16 cellular contexts compared by ENCODE assay signal in the genomic region with DNA sequence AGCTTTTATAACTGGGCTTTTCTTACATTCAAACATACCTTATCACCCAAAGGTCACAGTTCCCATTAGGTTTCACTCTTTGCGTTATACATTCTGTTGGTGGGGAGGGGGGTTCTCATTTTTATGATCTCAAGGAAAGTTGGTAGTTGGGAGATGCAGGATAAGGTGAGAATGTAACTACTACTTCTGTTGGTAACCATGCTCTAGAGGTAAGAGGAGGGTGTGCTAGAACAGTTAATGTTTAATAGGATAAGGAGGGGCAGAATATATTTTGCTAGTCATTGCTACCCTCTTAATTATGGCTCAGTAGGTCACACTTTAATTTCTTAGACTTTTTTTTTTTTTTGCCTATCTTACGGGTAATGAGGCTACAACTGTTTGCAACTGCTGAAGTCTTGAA. TPM values are rescaled to one million over a fixed set of nuclear protein-coding genes. Genes with fewer than 3 reads are reported as not detected.
DNase-seq lines count a peak whose midpoint lies in the region; ATAC-seq and FAIRE-seq lines count a peak whose summit lies in the region.
"Had no signal": no experiment of that assay in that cellular context is flagged by ENCODE, and none has a peak within 500 bp of the region (broad histone marks: within the 10 kb centered on the region; RNA-seq: fewer than 3 reads in every experiment).

No MANE protein-coding gene starts in this region.

- H3K27me3 ChIP-seq in iPS-20b (ENCODE audit: insufficient read depth, low read length) (no peaks in the 10 kb centered on the region), small intestine (ENCODE audit: control insufficient read depth in 2 of 2, insufficient read depth in 2 of 2, low read length in 2 of 2) (no peaks in the 10 kb centered on the region)
- H3K27me3 ChIP-seq: gastrocnemius medialis had no signal

- H3K4me1 ChIP-seq in iPS-20b (ENCODE audit: insufficient read depth, low read length) (peaks cover 13% of the 10 kb centered on the region), small intestine (ENCODE audit: control insufficient read depth in 2 of 2, insufficient read depth in 1 of 2, low read depth in 1 of 2, low read length in 1 of 2) (peaks cover 6 to 25% of the 10 kb centered on the region in 2 donors)

- DNase-seq in activated CD4-positive, alpha-beta T cell treated with anti-CD3 and anti-CD28 coated beads, Interleukin-2, amount 10 ng/mL, durations not matched to agents 24 days and 14 days: no peak
- DNase-seq in activated CD4-positive, alpha-beta T cell treated with anti-CD3 and anti-CD28 coated beads for 4 hours: no peak
- DNase-seq in activated CD4-positive, alpha-beta memory T cell treated with anti-CD3 and anti-CD28 coated beads for 36 hours: no peak
- DNase-seq in small intestine (peak; percentile 64), GDM1 (lab: John Stamatoyannopoulos, UW) (no peak)
- DNase-seq: gastrocnemius medialis; NCI-H1048; NCI-H345; stimulated activated CD4-positive, alpha-beta T cell treated with anti-CD3 and anti-CD28 coated beads, Interleukin-12 subunit alpha, Interleukin-12 subunit beta, amount 100 ng/mL, for 4 hours; T-helper 17 cell had no signal

- H3K4me3 ChIP-seq in iPS-20b (ENCODE audit: low read length) (no peak overlapping the region), small intestine (ENCODE audit: low read depth in 1 of 2, low read length in 2 of 2) (no peak overlapping the region)
- H3K4me3 ChIP-seq: gastrocnemius medialis had no signal

- ATAC-seq in GM18907 (IDR thresholded peaks at IDR 0.05; ENCODE audit: unreplicated experiment) (no peak), HG03432 (IDR thresholded peaks at IDR 0.05; ENCODE audit: unreplicated experiment) (no peak)
- ATAC-seq: gastrocnemius medialis, T-helper 17 cell had no signal

- H3K27me3 Mint-ChIP-seq in activated CD4-positive, alpha-beta T cell treated with anti-CD3 and anti-CD28 coated beads, Interleukin-2, amount 10 ng/mL, durations not matched to agents 24 days and 14 days: no peaks in the 10 kb centered on the region
- no peaks in the 10 kb centered on the region for H3K27me3 Mint-ChIP-seq in activated CD4-positive, alpha-beta memory T cell treated with anti-CD3 and anti-CD28 coated beads for 36 hours
- H3K27me3 Mint-ChIP-seq: T-helper 17 cell had no signal

- CTCF ChIA-PET in activated CD4-positive, alpha-beta memory T cell treated with anti-CD3 and anti-CD28 coated beads for 36 hours (lab: Charles Lee): interaction anchor here (1.0 to 1.2 kb wide), 2 partner anchors 115 to 116 kb away, joined by 3 to 4 read pairs; no protein-coding TSS in a partner anchor

- H3K9me3 ChIP-seq in iPS-20b (ENCODE audit: insufficient read depth, low read depth, low read length) (no peaks in the 10 kb centered on the region), small intestine (ENCODE audit: control insufficient read depth, low read depth) (no peaks in the 10 kb centered on the region)
- H3K9me3 ChIP-seq: gastrocnemius medialis had no signal

- POLR2A ChIA-PET in activated CD4-positive, alpha-beta memory T cell treated with anti-CD3 and anti-CD28 coated beads for 36 hours (lab: Charles Lee): interaction anchor here (4.0 kb wide), 1 partner anchor 10 kb away, joined by 26 read pairs; a partner anchor contains a TSS

- WGBS in small intestine, 3 donors: 13 to 57% (median 41%) methylated on average over 2 of the region's 2 CpGs

- peak overlapping the region; percentile 16 for H3K27ac Mint-ChIP-seq in activated CD4-positive, alpha-beta T cell treated with anti-CD3 and anti-CD28 coated beads, Interleukin-2, amount 10 ng/mL, durations not matched to agents 24 days and 14 days
- peak overlapping the region; percentile 60 for H3K27ac Mint-ChIP-seq in activated CD4-positive, alpha-beta memory T cell treated with anti-CD3 and anti-CD28 coated beads for 36 hours
- H3K27ac Mint-ChIP-seq: T-helper 17 cell had no signal

- intact Hi-C loops in activated CD4-positive, alpha-beta T cell treated with anti-CD3 and anti-CD28 coated beads, Interleukin-2, amount 10 ng/mL, durations not matched to agents 24 days and 14 days (cut with micrococcal nuclease): no loop called here
- intact Hi-C loops in activated CD4-positive, alpha-beta memory T cell treated with anti-CD3 and anti-CD28 coated beads for 36 hours (cut with micrococcal nuclease): no loop called here

- H3K36me3 ChIP-seq in iPS-20b (ENCODE audit: insufficient read depth, low read depth, low read length) (peaks cover 82% of the 10 kb centered on the region), small intestine (ENCODE audit: control insufficient read depth in 2 of 2, insufficient read depth in 2 of 2, low read length in 2 of 2) (peaks cover 3 to 10% of the 10 kb centered on the region in 2 donors)

- peaks cover 68% of the 10 kb centered on the region for H3K36me3 Mint-ChIP-seq in activated CD4-positive, alpha-beta T cell treated with anti-CD3 and anti-CD28 coated beads, Interleukin-2, amount 10 ng/mL, durations not matched to agents 24 days and 14 days (ENCODE audit: low read depth)
- H3K36me3 Mint-ChIP-seq in activated CD4-positive, alpha-beta memory T cell treated with anti-CD3 and anti-CD28 coated beads for 36 hours: peaks cover 60% of the 10 kb centered on the region

- no peaks in the 10 kb centered on the region for H3K9me3 Mint-ChIP-seq in activated CD4-positive, alpha-beta T cell treated with anti-CD3 and anti-CD28 coated beads, Interleukin-2, amount 10 ng/mL, durations not matched to agents 24 days and 14 days
- H3K9me3 Mint-ChIP-seq in activated CD4-positive, alpha-beta memory T cell treated with anti-CD3 and anti-CD28 coated beads for 36 hours: no peaks in the 10 kb centered on the region

- H3K4me1 Mint-ChIP-seq in activated CD4-positive, alpha-beta T cell treated with anti-CD3 and anti-CD28 coated beads, Interleukin-2, amount 10 ng/mL, durations not matched to agents 24 days and 14 days: peaks cover 55% of the 10 kb centered on the region
- H3K4me1 Mint-ChIP-seq in activated CD4-positive, alpha-beta memory T cell treated with anti-CD3 and anti-CD28 coated beads for 36 hours (ENCODE audit: low read depth): peaks cover 63% of the 10 kb centered on the region

- H3K27ac ChIP-seq in iPS-20b (ENCODE audit: low read length): no peak overlapping the region
- H3K27ac ChIP-seq in small intestine (ENCODE audit: low read depth in 1 of 2, low read length in 1 of 2): peak overlapping the region; percentile 82 to 93
- H3K27ac ChIP-seq: gastrocnemius medialis, HL-60 had no signal

- H3K4me3 Mint-ChIP-seq in activated CD4-positive, alpha-beta T cell treated with anti-CD3 and anti-CD28 coated beads, Interleukin-2, amount 10 ng/mL, durations not matched to agents 24 days and 14 days: no peak overlapping the region
- H3K4me3 Mint-ChIP-seq in activated CD4-positive, alpha-beta memory T cell treated with anti-CD3 and anti-CD28 coated beads for 36 hours: no peak overlapping the region

- no peak for FAIRE-seq in small intestine (lab: Jason Lieb, UNC)

- peak overlapping the region; percentile 12; the same call in 1 of the 2 replicates for H3K9ac ChIP-seq in iPS-20b (ENCODE audit: low read depth, low read length)

RNA-seq across cellular contexts. Expression of a gene that starts 10.7 kb away (rescaled TPM):
- total RNA-seq in activated CD4-positive, alpha-beta T cell treated with anti-CD3 and anti-CD28 coated beads, Interleukin-2, amount 10 ng/mL, durations not matched to agents 24 days and 14 days: 861 and 867 TPM in 2 replicates
- total RNA-seq in activated CD4-positive, alpha-beta memory T cell treated with anti-CD3 and anti-CD28 coated beads for 36 hours: 1,000 to 10,000 TPM; 1,101 to 1,134 TPM
- polyA plus RNA-seq in small intestine: 100 to 1,000 TPM; 509 to 779 (median 604) TPM

RNA-seq across cellular contexts. Expression of a gene that starts 34.7 kb away (rescaled TPM):
- total RNA-seq in activated CD4-positive, alpha-beta T cell treated with anti-CD3 and anti-CD28 coated beads, Interleukin-2, amount 10 ng/mL, durations not matched to agents 24 days and 14 days: 88.4 and 92.9 TPM in 2 replicates
- total RNA-seq in activated CD4-positive, alpha-beta memory T cell treated with anti-CD3 and anti-CD28 coated beads for 36 hours: 10 to 100 TPM; 91.0 to 94.0 TPM
- polyA plus RNA-seq in small intestine: 10 to 100 TPM; 24.9 to 79.1 (median 30.9) TPM

RNA-seq across cellular contexts. Expression of a gene that starts 47.1 kb away (rescaled TPM):
- not detected in 2 replicates for total RNA-seq in activated CD4-positive, alpha-beta T cell treated with anti-CD3 and anti-CD28 coated beads, Interleukin-2, amount 10 ng/mL, durations not matched to agents 24 days and 14 days
- total RNA-seq in activated CD4-positive, alpha-beta memory T cell treated with anti-CD3 and anti-CD28 coated beads for 36 hours: not detected
- under 1 TPM in 1 of 3 donors, not detected in 2; 0.18 TPM for polyA plus RNA-seq in small intestine
- total RNA-seq: A172, T-helper 17 cell, ureter had no signal
